ENCODE assay signal across 9 cellular contexts in genomic region chr15:70259640-70260066, GRCh38.
DNase-seq lines count a peak whose midpoint lies in the region; TF ChIP-seq lines count a peak whose summit lies in the region.
"Had no signal": no experiment of that assay in that cellular context is flagged by ENCODE, and none has a peak within 500 bp of the region (broad histone marks: within the 10 kb centered on the region; RNA-seq: fewer than 3 reads in every experiment).

No MANE protein-coding gene starts in this region.

- H3K4me1 Mint-ChIP-seq in chondrocyte (ENCODE audit: low read depth): peaks cover 6% of the 10 kb centered on the region

- H3K4me1 ChIP-seq in GM23248 (ENCODE audit: insufficient read depth): 0 out of 2 replicates have a peak, but pooled peaks cover 5% of the 10 kb centered on the region

- H3K4me3 ChIP-seq in retinal pigment epithelial cell (ENCODE audit: low read length) (no peak overlapping the region), GM23248 (no peak overlapping the region), coronary artery (no peak overlapping the region)

- H3K36me3 Mint-ChIP-seq in chondrocyte (ENCODE audit: low read depth): no peaks in the 10 kb centered on the region

- WGBS in GM23248 (ENCODE audit: low coverage in 1 of 2, low lambda C conversion rate in 2 of 2, missing lambda C conversion rate in 2 of 2), 2 experiments: 94 to 96% methylated on average over 6 of the region's 6 CpGs

- no peaks in the 10 kb centered on the region for H3K79me2 ChIP-seq in GM23248 (ENCODE audit: insufficient read depth)

- in situ Hi-C loops in GM23248 (cut with MboI): no loop called here

- H3F3A ChIP-seq in GM23248 (ENCODE audit: insufficient read depth): no peaks in the 10 kb centered on the region

- no peak overlapping the region for H3K27ac Mint-ChIP-seq in chondrocyte (ENCODE audit: unreplicated experiment)

- no peaks in the 10 kb centered on the region for H3K9me3 Mint-ChIP-seq in chondrocyte (ENCODE audit: low read depth)

- TF ChIP-seq CTCF in chondrocyte (IDR thresholded peaks at IDR 0.05) (peak; percentile 35), retinal pigment epithelial cell (conservative IDR thresholded peaks at IDR 0.05; ENCODE audit: low read depth, low read length) (peak; percentile 50), coronary artery (IDR thresholded peaks at IDR 0.05) (no peak)

- H3K27ac ChIP-seq in GM23248: no peak overlapping the region
- H3K27ac ChIP-seq in coronary artery: no peak overlapping the region
- H3K27ac ChIP-seq: KMS-11 had no signal

- H3K27me3 Mint-ChIP-seq in chondrocyte (ENCODE audit: low read depth): peaks cover 41% of the 10 kb centered on the region

- DNase-seq in NK-92 treated with Interleukin-12 subunit alpha and Interleukin-12 subunit beta, amount 100 ng/mL, for 24 hours (lab: John Stamatoyannopoulos, UW): peak; percentile 34
- DNase-seq in NK-92 (lab: John Stamatoyannopoulos, UW; ENCODE audit: unreplicated experiment) (no peak), NCI-H82 (lab: John Stamatoyannopoulos, UW) (peak; percentile 68), chondrocyte (ENCODE audit: low spot score) (no peak), retinal pigment epithelial cell (ENCODE audit: low read depth) (no peak), GM23248 (no peak), coronary artery (ENCODE audit: low spot score) (no peak), NCI-H1048 (lab: John Stamatoyannopoulos, UW) (no peak)

- H3K4me3 Mint-ChIP-seq in chondrocyte (ENCODE audit: unreplicated experiment): no peak overlapping the region

- no peaks in the 10 kb centered on the region for H3K36me3 ChIP-seq in GM23248 (ENCODE audit: low read depth)

- H3K9ac ChIP-seq in GM23248: no peak overlapping the region
- H3K9ac ChIP-seq: KMS-11 had no signal

- H3K27me3 ChIP-seq in GM23248 (replicated peaks; ENCODE audit: insufficient read depth): no peaks in the 10 kb centered on the region; the same call in 1 of the 2 replicates

- no peak overlapping the region for H2AFZ ChIP-seq in GM23248

- H3K4me2 ChIP-seq in GM23248 (ENCODE audit: unreplicated experiment): no peak overlapping the region
- H3K4me2 ChIP-seq: KMS-11 had no signal

- no peaks in the 10 kb centered on the region for H3K9me3 ChIP-seq in GM23248 (ENCODE audit: low read depth)

- H4K20me1 ChIP-seq in GM23248 (ENCODE audit: insufficient read depth): no peaks in the 10 kb centered on the region

- no peaks in the 10 kb centered on the region for H3K9me2 ChIP-seq in GM23248 (ENCODE audit: insufficient read depth)

Comparison
In these comparisons a context has a peak if more than half of its experiments do, and no peak if none do; other contexts are left out.
1. DNase-seq: peak in NK-92 treated with Interleukin-12 subunit alpha and Interleukin-12 subunit beta, amount 100 ng/mL, for 24 hours (single experiment) and NCI-H82 (single experiment); none in NK-92 (single experiment), chondrocyte (single experiment), retinal pigment epithelial cell (single experiment), GM23248 (single experiment), coronary artery (single experiment) and NCI-H1048 (single experiment).